Comparison of ENCODE assay signal across 11 cellular contexts in the genomic region with DNA sequence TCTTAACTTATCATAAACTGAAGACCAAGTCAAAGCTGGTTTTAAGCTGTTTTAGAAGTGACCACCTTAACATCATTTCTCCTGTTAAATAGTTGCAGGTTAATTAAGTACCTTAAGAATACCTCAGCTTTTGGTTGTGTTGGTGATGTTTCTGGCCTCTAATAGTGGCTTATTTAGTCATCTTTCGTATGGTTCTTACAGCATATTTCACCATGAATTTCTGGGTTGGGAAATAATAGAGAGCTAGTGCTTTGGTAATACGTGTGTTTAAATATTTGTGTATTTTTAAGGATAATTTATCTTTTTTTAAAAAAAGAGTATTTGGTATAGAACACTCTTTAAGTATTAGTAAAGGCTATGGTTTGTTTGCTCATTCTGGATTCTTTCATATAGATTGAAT. TPM values are rescaled to one million over a fixed set of nuclear protein-coding genes. Genes with fewer than 3 reads are reported as not detected.
A peak's percentile ranks its signal among the peaks of the same experiment; 100 is the strongest.
DNase-seq lines count a peak whose midpoint lies in the region; ATAC-seq and TF ChIP-seq lines count a peak whose summit lies in the region.
"Had no signal": no experiment of that assay in that cellular context is flagged by ENCODE, and none has a peak within 500 bp of the region (broad histone marks: within the 10 kb centered on the region; RNA-seq: fewer than 3 reads in every experiment).

No MANE protein-coding gene starts in this region.

- no peak for TF ChIP-seq EP300 in transverse colon (IDR thresholded peaks at IDR 0.05; ENCODE audit: low read depth)

- POLR2A ChIA-PET in activated naive CD8-positive, alpha-beta T cell treated with anti-CD3 and anti-CD28 coated beads, Interleukin-2, amount 10 ng/mL, durations not matched to agents 7 days and 5 days (lab: Charles Lee): interaction anchor here (1.0 to 2.9 kb wide), 10 partner anchors 10 to 307 kb away, joined by 3 to 28 read pairs (median 6); a partner anchor contains a TSS
- POLR2A ChIA-PET in GM10248 (lab: Yijun Ruan, JAX): no interaction called here

- H3K27ac Mint-ChIP-seq in activated naive CD4-positive, alpha-beta T cell treated with anti-CD3 and anti-CD28 coated beads, Interleukin-2, amount 10 ng/mL, durations not matched to agents 7 days and 5 days: peak overlapping the region; percentile 94
- H3K27ac Mint-ChIP-seq in activated naive CD8-positive, alpha-beta T cell treated with anti-CD3 and anti-CD28 coated beads, Interleukin-2, amount 10 ng/mL, durations not matched to agents 7 days and 5 days: peak overlapping the region; percentile 95

- peak overlapping the region; percentile 67 to 87 for H3K27ac ChIP-seq in left lung
- H3K27ac ChIP-seq in transverse colon: peak overlapping the region; percentile 85 to 92 (median 90)

- no peak for TF ChIP-seq POLR2A in transverse colon (IDR thresholded peaks at IDR 0.05)

- peaks cover 3% of the 10 kb centered on the region for H3K27me3 Mint-ChIP-seq in activated naive CD4-positive, alpha-beta T cell treated with anti-CD3 and anti-CD28 coated beads, Interleukin-2, amount 10 ng/mL, durations not matched to agents 7 days and 5 days
- H3K27me3 Mint-ChIP-seq in activated naive CD8-positive, alpha-beta T cell treated with anti-CD3 and anti-CD28 coated beads, Interleukin-2, amount 10 ng/mL, durations not matched to agents 7 days and 5 days: no peaks in the 10 kb centered on the region

- CTCF ChIA-PET in activated naive CD4-positive, alpha-beta T cell treated with anti-CD3 and anti-CD28 coated beads, Interleukin-2, amount 10 ng/mL, durations not matched to agents 7 days and 5 days (lab: Charles Lee): interaction anchor here (0.7 to 1.7 kb wide), 8 partner anchors 12 to 97 kb away, joined by 3 to 6 read pairs (median 3); a partner anchor contains a TSS
- CTCF ChIA-PET in GM10248 (lab: Yijun Ruan, JAX): interaction anchor here (0.6 to 2.8 kb wide), 9 partner anchors 8 to 86 kb away, joined by 3 to 18 read pairs (median 3); a partner anchor contains a TSS

- no peak for DNase-seq in activated naive CD4-positive, alpha-beta T cell treated with anti-CD3 and anti-CD28 coated beads, Interleukin-2, amount 10 ng/mL, durations not matched to agents 7 days and 5 days
- no peak for DNase-seq in activated naive CD4-positive, alpha-beta T cell treated with Interleukin-2 at 50 U/mL for 16 hours
- no peak for DNase-seq in activated naive CD8-positive, alpha-beta T cell treated with anti-CD3 and anti-CD28 coated beads, Interleukin-2, amount 10 ng/mL, durations not matched to agents 7 days and 5 days
- no peak for DNase-seq in left lung
- DNase-seq in transverse colon: no peak
- no peak for DNase-seq in SHP77 treated with DMSO at 0.1 percent for 48 hours (lab: John Stamatoyannopoulos, UW)
- no peak for DNase-seq in GM10248 (ENCODE audit: extremely low spot score)
- no peak for DNase-seq in NCI-H128 (lab: John Stamatoyannopoulos, UW; ENCODE audit: unreplicated experiment)
- DNase-seq: activated CD4-positive, alpha-beta T cell treated with anti-CD3 and anti-CD28 coated beads for 48 hours; hippocampal formation; NCI-H1694 treated with DMSO at 0.1 percent for 48 hours had no signal

- peak overlapping the region; percentile 93 for H3K4me3 Mint-ChIP-seq in activated naive CD4-positive, alpha-beta T cell treated with anti-CD3 and anti-CD28 coated beads, Interleukin-2, amount 10 ng/mL, durations not matched to agents 7 days and 5 days
- H3K4me3 Mint-ChIP-seq in activated naive CD8-positive, alpha-beta T cell treated with anti-CD3 and anti-CD28 coated beads, Interleukin-2, amount 10 ng/mL, durations not matched to agents 7 days and 5 days: peak overlapping the region; percentile 97

- H3K9me3 Mint-ChIP-seq in activated naive CD4-positive, alpha-beta T cell treated with anti-CD3 and anti-CD28 coated beads, Interleukin-2, amount 10 ng/mL, durations not matched to agents 7 days and 5 days: no peaks in the 10 kb centered on the region
- no peaks in the 10 kb centered on the region for H3K9me3 Mint-ChIP-seq in activated naive CD8-positive, alpha-beta T cell treated with anti-CD3 and anti-CD28 coated beads, Interleukin-2, amount 10 ng/mL, durations not matched to agents 7 days and 5 days

- H3K27me3 ChIP-seq in left lung (no peaks in the 10 kb centered on the region), transverse colon (no peaks in the 10 kb centered on the region)

- no peak for ATAC-seq in activated naive CD8-positive, alpha-beta T cell treated with anti-CD3 and anti-CD28 coated beads, Interleukin-2, amount 10 ng/mL, durations not matched to agents 7 days and 5 days (ENCODE audit: low read depth)
- no peak for ATAC-seq in left lung

- in situ Hi-C loops in transverse colon (cut with MboI; ENCODE audit: low pct_ligation_motif_present in 1 of 4, low pct_unique_long_range_greater_than_20kb in 1 of 4, low sequenced_read_pairs in 3 of 4): no loop called here

- WGBS in transverse colon (ENCODE audit: low coverage in 1 of 2), 2 donors: 56 to 57% methylated on average over 2 of the region's 2 CpGs

- peaks cover 22% of the 10 kb centered on the region for H3K36me3 Mint-ChIP-seq in activated naive CD4-positive, alpha-beta T cell treated with anti-CD3 and anti-CD28 coated beads, Interleukin-2, amount 10 ng/mL, durations not matched to agents 7 days and 5 days
- peaks cover 20% of the 10 kb centered on the region for H3K36me3 Mint-ChIP-seq in activated naive CD8-positive, alpha-beta T cell treated with anti-CD3 and anti-CD28 coated beads, Interleukin-2, amount 10 ng/mL, durations not matched to agents 7 days and 5 days

- intact Hi-C loops in left lung (cut with DNase I) (no loop called here), transverse colon (cut with DNase I; ENCODE audit: low total_unique reads) (no loop called here)

- TF ChIP-seq CTCF in left lung (IDR thresholded peaks at IDR 0.05) (no peak), transverse colon (IDR thresholded peaks at IDR 0.05) (no peak), GM10248 (IDR thresholded peaks at IDR 0.05; ENCODE audit: control extremely low read depth, extremely low read depth, low read depth, missing control alignments) (no peak)

- H3K4me1 ChIP-seq in left lung (peaks cover 11 to 63% of the 10 kb centered on the region in 2 donors), transverse colon (peaks cover under 1 to 51% (median 38%) of the 10 kb centered on the region in 4 donors)

- no peaks in the 10 kb centered on the region for H3K9me3 ChIP-seq in left lung
- H3K9me3 ChIP-seq in transverse colon: no peaks in the 10 kb centered on the region

- H3K4me1 Mint-ChIP-seq in activated naive CD4-positive, alpha-beta T cell treated with anti-CD3 and anti-CD28 coated beads, Interleukin-2, amount 10 ng/mL, durations not matched to agents 7 days and 5 days: peaks cover 62% of the 10 kb centered on the region
- H3K4me1 Mint-ChIP-seq in activated naive CD8-positive, alpha-beta T cell treated with anti-CD3 and anti-CD28 coated beads, Interleukin-2, amount 10 ng/mL, durations not matched to agents 7 days and 5 days: peaks cover 52% of the 10 kb centered on the region

- H3K4me3 ChIP-seq in left lung (peak overlapping the region; percentile 45 to 68), transverse colon (peak overlapping the region in 3 of 4 donors; percentile 85 to 98 (median 85))

- no peaks in the 10 kb centered on the region for H3K36me3 ChIP-seq in left lung
- H3K36me3 ChIP-seq in transverse colon: no peaks in the 10 kb centered on the region

RNA-seq across cellular contexts. Expression of a gene that starts 1.6 kb away (rescaled TPM):
- total RNA-seq in activated naive CD8-positive, alpha-beta T cell treated with anti-CD3 and anti-CD28 coated beads, Interleukin-2, amount 10 ng/mL, durations not matched to agents 7 days and 5 days: 100 to 1,000 TPM; 111 TPM
- total RNA-seq in left lung (10 to 100 TPM; 45.1 to 60.2 TPM), transverse colon (10 to 100 TPM in 2 of 4 donors, 1 to 10 TPM in 2; 3.2 to 25.4 (median 9.5) TPM)

RNA-seq across cellular contexts. Expression of a gene that starts 33.7 kb away (rescaled TPM):
- total RNA-seq in activated naive CD8-positive, alpha-beta T cell treated with anti-CD3 and anti-CD28 coated beads, Interleukin-2, amount 10 ng/mL, durations not matched to agents 7 days and 5 days: 100 to 1,000 TPM; 177 to 179 TPM
- 100 to 1,000 TPM; 158 to 242 TPM for total RNA-seq in left lung
- 100 to 1,000 TPM in 2 of 4 donors, 1 to 10 TPM in 2; 4.5 to 143 (median 58.5) TPM for total RNA-seq in transverse colon
